ENCODE assay signal across 14 cellular contexts in genomic region chr3:4813855-4814254, GRCh38.
A peak's percentile ranks its signal among the peaks of the same experiment; 100 is the strongest.
DNase-seq lines count a peak whose midpoint lies in the region; ATAC-seq and TF ChIP-seq lines count a peak whose summit lies in the region.
"Had no signal": no experiment of that assay in that cellular context is flagged by ENCODE, and none has a peak within 500 bp of the region (broad histone marks: within the 10 kb centered on the region; RNA-seq: fewer than 3 reads in every experiment).

No MANE protein-coding gene starts in this region.

- H3K9ac ChIP-seq in PC-3 (ENCODE audit: low read length): peak overlapping the region; percentile 29
- no peak overlapping the region for H3K9ac ChIP-seq in neuronal stem cell (ENCODE audit: low read depth, low read length, poor library complexity)

- H3K4me3 ChIP-seq in PC-3 (ENCODE audit: low read length) (no peak overlapping the region), esophagus muscularis mucosa (no peak overlapping the region), neuronal stem cell (ENCODE audit: low read length in 2 of 2) (no peak overlapping the region), H7 (ENCODE audit: insufficient read depth, low read depth, low read length) (no peak overlapping the region)
- H3K4me3 ChIP-seq: adrenal gland, SJCRH30 had no signal

- TF ChIP-seq POLR2A in esophagus muscularis mucosa (IDR thresholded peaks at IDR 0.05; ENCODE audit: low read depth): no peak

- no peak overlapping the region for H2AK5ac ChIP-seq in neuronal stem cell (ENCODE audit: low read depth, low read length)

- H3K79me2 ChIP-seq in PC-3 (ENCODE audit: low read length): no peaks in the 10 kb centered on the region

- CTCF ChIA-PET in PC-3 (lab: Charles Lee): no interaction called here

- no TSS peak for BruUV-seq in PC-3 (replicated peaks; lab: Mats Ljungman, UMichigan)

- H3K9me2 ChIP-seq in PC-3 (replicated peaks; ENCODE audit: low read length): no peaks in the 10 kb centered on the region

- no peak overlapping the region for H2BK5ac ChIP-seq in neuronal stem cell (ENCODE audit: low read length)

- H3K27ac ChIP-seq in PC-3 (ENCODE audit: low read length) (peak overlapping the region; percentile 55), esophagus muscularis mucosa (replicated peaks in 1 of 4) (peak overlapping the region; percentile 35 to 64 (median 52)), neuronal stem cell (replicated peaks; ENCODE audit: low read length) (no peak overlapping the region)
- H3K27ac ChIP-seq: epithelial cell of prostate, SJCRH30 had no signal

- H3K36me3 ChIP-seq in PC-3 (ENCODE audit: low read depth, low read length) (peaks cover 33% of the 10 kb centered on the region), esophagus muscularis mucosa (peaks cover 35 to 81% (median 46%) of the 10 kb centered on the region in 4 donors), neuronal stem cell (replicated peaks in 1 of 2; ENCODE audit: control insufficient read depth in 2 of 2, insufficient read depth in 2 of 2, low read length in 2 of 2) (peaks cover 0 to 3% of the 10 kb centered on the region in 2 donors), H7 (replicated peaks; ENCODE audit: control insufficient read depth, insufficient read depth, low read length) (no peaks in the 10 kb centered on the region)
- H3K36me3 ChIP-seq: SJCRH30 had no signal

- H3K4me2 ChIP-seq in PC-3 (ENCODE audit: low read length) (peak overlapping the region; percentile 39), neuronal stem cell (ENCODE audit: insufficient read depth, low read length, poor library complexity, severe bottlenecking) (no peak overlapping the region)

- H2BK120ac ChIP-seq in neuronal stem cell (ENCODE audit: low read depth, low read length): no peak overlapping the region

- no peak overlapping the region for H3K14ac ChIP-seq in neuronal stem cell (ENCODE audit: low read length)

- no peak overlapping the region for H4K8ac ChIP-seq in neuronal stem cell (ENCODE audit: low read depth, low read length)

- no peak overlapping the region for H3K23ac ChIP-seq in neuronal stem cell (ENCODE audit: low read depth, low read length, poor library complexity)

- H2AFZ ChIP-seq in PC-3 (ENCODE audit: low read length) (0 out of 2 replicates have a peak overlapping the region, but pooled peaks have one; percentile 11), neuronal stem cell (ENCODE audit: low read length) (peak overlapping the region; percentile 55)

- no peak for TF ChIP-seq EP300 in esophagus muscularis mucosa (IDR thresholded peaks at IDR 0.05)

- H3K18ac ChIP-seq in neuronal stem cell (ENCODE audit: low read length): no peak overlapping the region

- 96% methylated on average over 5 of the region's 5 CpGs for WGBS in esophagus muscularis mucosa
- WGBS in neuronal stem cell (ENCODE audit: extremely low coverage in 2 of 2, insufficient read length in 2 of 2, insufficient replicate concordance in 1 of 2), 2 donors: no CpG with 5 or more reads among the region's 5 CpGs

- H3K4me1 ChIP-seq in PC-3 (ENCODE audit: insufficient read depth, low read length): peaks cover 14% of the 10 kb centered on the region
- H3K4me1 ChIP-seq in esophagus muscularis mucosa: peaks cover 0 to 30% (median 27%) of the 10 kb centered on the region in 4 donors
- H3K4me1 ChIP-seq in neuronal stem cell (ENCODE audit: control insufficient read depth in 2 of 2, insufficient read depth in 1 of 2, low read depth in 1 of 2, low read length in 2 of 2): no peaks in the 10 kb centered on the region
- H3K4me1 ChIP-seq: adrenal gland had no signal

- POLR2A ChIA-PET in PC-3 (lab: Charles Lee; ENCODE audit: unreplicated experiment): no interaction called here

- no peak overlapping the region for H3K4ac ChIP-seq in neuronal stem cell (ENCODE audit: low read length)

- H3K27me3 ChIP-seq in PC-3 (ENCODE audit: low read length): no peaks in the 10 kb centered on the region
- H3K27me3 ChIP-seq in esophagus muscularis mucosa: no peaks in the 10 kb centered on the region
- H3K27me3 ChIP-seq in neuronal stem cell (ENCODE audit: control insufficient read depth in 3 of 3, insufficient read depth in 3 of 3, low read depth in 1 of 3, low read length in 3 of 3): no peaks in the 10 kb centered on the region
- H3K27me3 ChIP-seq in H7 (ENCODE audit: control insufficient read depth, insufficient read depth, low read length): no peaks in the 10 kb centered on the region
- H3K27me3 ChIP-seq: adrenal gland, SJCRH30 had no signal

- H4K91ac ChIP-seq in neuronal stem cell (ENCODE audit: low read depth, low read length, poor library complexity): no peak overlapping the region

- 0 out of 2 replicates have a peak, but pooled peaks cover 15% of the 10 kb centered on the region for H3K9me3 ChIP-seq in PC-3 (ENCODE audit: low read length)
- no peaks in the 10 kb centered on the region for H3K9me3 ChIP-seq in esophagus muscularis mucosa
- peaks cover 4 to 12% of the 10 kb centered on the region in 2 donors for H3K9me3 ChIP-seq in neuronal stem cell (replicated peaks in 1 of 2; ENCODE audit: control insufficient read depth in 2 of 2, insufficient read depth in 1 of 2, low read depth in 1 of 2, low read length in 2 of 2)
- H3K9me3 ChIP-seq: adrenal gland, SJCRH30 had no signal

- no peak overlapping the region for H2BK15ac ChIP-seq in neuronal stem cell (ENCODE audit: low read length)

- intact Hi-C loops in PC-3 (cut with micrococcal nuclease): no loop called here
- intact Hi-C loops in esophagus muscularis mucosa (cut with DNase I): no loop called here

- DNase-seq in Daoy (ENCODE audit: low read depth) (peak; percentile 43), PC-3 (no peak), esophagus muscularis mucosa (ENCODE audit: extremely low spot score) (no peak), neuronal stem cell (ENCODE audit: low spot score) (no peak), H7 (no peak)
- DNase-seq in activated effector memory CD4-positive, alpha-beta T cell treated with anti-CD3 and anti-CD28 coated beads, Interleukin-2, amount 50 U/mL, for 16 hours: no peak
- DNase-seq: activated CD4-positive, alpha-beta T cell treated with anti-CD3 and anti-CD28 coated beads for 4 hours; activated T-cell treated with anti-CD3 and anti-CD28 coated beads, Interleukin-2, amount 50 U/mL, for 1 hour; NCI-H1105 treated with DMSO at 0.1 percent for 48 hours; SJCRH30 had no signal

- H3K79me1 ChIP-seq in neuronal stem cell (ENCODE audit: low read depth, low read length): peaks cover 4% of the 10 kb centered on the region

- H4K20me1 ChIP-seq in PC-3 (ENCODE audit: low read length): no peaks in the 10 kb centered on the region

- no peak overlapping the region for H2BK12ac ChIP-seq in neuronal stem cell (ENCODE audit: low read length)

- no peaks in the 10 kb centered on the region for H3F3A ChIP-seq in PC-3 (ENCODE audit: low read length, unreplicated experiment)

- TF ChIP-seq CTCF in PC-3 (conservative IDR thresholded peaks at IDR 0.05; ENCODE audit: low read depth, low read length) (no peak), esophagus muscularis mucosa (IDR thresholded peaks at IDR 0.05) (no peak)

- ATAC-seq in PC-3 (peak; percentile 49), HG03378 (IDR thresholded peaks at IDR 0.05; ENCODE audit: unreplicated experiment) (no peak), GM19351 (IDR thresholded peaks at IDR 0.05; ENCODE audit: unreplicated experiment) (no peak)
